ENCODE assay signal across 13 cellular contexts in the genomic region with DNA sequence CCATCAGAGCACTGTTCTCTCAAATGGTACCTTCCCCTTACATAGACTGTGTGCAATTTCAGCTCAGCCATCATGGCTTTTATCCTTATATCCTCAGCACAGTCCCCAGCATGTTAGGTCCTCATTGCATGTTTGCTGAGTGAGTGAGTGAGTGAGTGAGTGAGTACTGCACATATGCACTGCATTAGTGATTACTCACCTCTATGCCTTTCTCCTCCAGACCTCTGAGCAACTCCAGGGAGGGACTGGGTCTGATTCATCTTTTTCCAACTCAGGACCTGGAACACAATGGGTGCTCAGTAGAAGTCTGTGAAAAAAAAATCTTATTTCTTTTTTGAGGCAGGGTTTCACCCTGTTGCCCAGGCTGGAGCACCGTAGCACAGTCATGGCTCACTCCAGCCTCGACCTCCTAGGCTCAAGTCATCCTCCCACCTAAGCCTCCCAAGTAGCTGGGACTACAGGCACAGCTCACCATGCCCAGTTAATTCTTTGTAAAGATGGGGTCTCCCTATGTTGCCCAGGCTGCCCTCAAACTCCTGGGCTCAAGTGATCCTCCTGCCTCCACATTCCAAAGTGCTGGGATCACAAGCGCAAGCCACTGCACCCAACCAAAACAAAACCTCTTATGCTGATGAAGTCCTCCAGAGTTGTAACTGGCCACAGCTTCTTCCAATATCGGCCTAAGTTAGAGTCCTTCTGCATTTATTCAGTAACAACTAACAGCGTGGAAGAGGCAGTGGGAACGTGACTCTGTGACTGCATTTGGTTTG. TPM values are rescaled to one million over a fixed set of nuclear protein-coding genes. Genes with fewer than 3 reads are reported as not detected.
DNase-seq lines count a peak whose midpoint lies in the region; ATAC-seq, FAIRE-seq and TF ChIP-seq lines count a peak whose summit lies in the region.
"Had no signal": no experiment of that assay in that cellular context is flagged by ENCODE, and none has a peak within 500 bp of the region (broad histone marks: within the 10 kb centered on the region; RNA-seq: fewer than 3 reads in every experiment).

No MANE protein-coding gene starts in this region.

- H3K4me3 Mint-ChIP-seq in activated T-helper 17 cell treated with anti-CD3 and anti-CD28 coated beads, Interleukin-2, amount 50 U/mL, for 72 hours, result peak overlapping the region; percentile 63

- DNase-seq in ACHN (peak; percentile 80), glomerular visceral epithelial cell (ENCODE audit: extremely low spot score) (peak; percentile 68), occipital lobe (lab: John Stamatoyannopoulos, UW) (no peak), frontal cortex (ENCODE audit: low spot score in 2 of 2) (no peak)
- no peak for DNase-seq in stimulated activated naive CD4-positive, alpha-beta T cell (lab: John Stamatoyannopoulos, UW)
- DNase-seq: activated CD4-positive, alpha-beta T cell treated with anti-CD3 and anti-CD28 coated beads, Interleukin-2, amount 50 U/mL, for 1 hour; glutamatergic neuron; NCI-H187 had no signal

- no peaks in the 10 kb centered on the region for H3K9me3 ChIP-seq in HEK293 (ENCODE audit: control insufficient read depth, insufficient read depth, low read depth, low read length)

- POLR2A ChIA-PET in HEK293 (lab: Yijun Ruan, JAX), result interaction anchor here (1.6 kb wide), 1 partner anchor 11 kb away, joined by 4 read pairs; no protein-coding TSS in a partner anchor

- TF ChIP-seq CTCF in HEK293 (tag by site-specific recombination; IDR thresholded peaks at IDR 0.05), result no peak

- H3K4me1 Mint-ChIP-seq in activated T-helper 17 cell treated with anti-CD3 and anti-CD28 coated beads, Interleukin-2, amount 50 U/mL, for 72 hours, result peaks cover 14% of the 10 kb centered on the region

- H3K9me3 Mint-ChIP-seq in activated T-helper 17 cell treated with anti-CD3 and anti-CD28 coated beads, Interleukin-2, amount 50 U/mL, for 72 hours, result no peaks in the 10 kb centered on the region
- H3K9me3 Mint-ChIP-seq: stimulated activated naive CD8-positive, alpha-beta T cell treated with anti-CD3 and anti-CD28 coated beads, Interleukin-15, amount 100 ng/mL, for 72 hours had no signal

- peak overlapping the region; percentile 14 for H3K27ac Mint-ChIP-seq in activated T-helper 17 cell treated with anti-CD3 and anti-CD28 coated beads, Interleukin-2, amount 50 U/mL, for 72 hours

- no peaks in the 10 kb centered on the region for H3K36me3 ChIP-seq in HEK293 (ENCODE audit: control insufficient read depth in 2 of 2, insufficient read depth in 1 of 2, low read length in 2 of 2)

- no peak overlapping the region for H3K27ac ChIP-seq in HEK293 (ENCODE audit: extremely low read depth, low read depth, low read length)

- no peak overlapping the region for H3K4me3 ChIP-seq in HEK293 (ENCODE audit: low read depth, low read length)

- peaks cover 5% of the 10 kb centered on the region for H3K27me3 Mint-ChIP-seq in activated T-helper 17 cell treated with anti-CD3 and anti-CD28 coated beads, Interleukin-2, amount 50 U/mL, for 72 hours
- H3K27me3 Mint-ChIP-seq: stimulated activated naive CD8-positive, alpha-beta T cell treated with anti-CD3 and anti-CD28 coated beads, Interleukin-15, amount 100 ng/mL, for 72 hours had no signal

- CTCF ChIA-PET in HEK293 (lab: Yijun Ruan, JAX), result interaction anchor here (0.6 to 1.6 kb wide), 8 partner anchors 9 to 211 kb away, joined by 3 to 5 read pairs (median 4); no protein-coding TSS in a partner anchor

- in situ Hi-C loops in ACHN (cut with HindIII; ENCODE audit: low pct_ligation_motif_present, low pct_unique_long_range_greater_than_20kb, low sequenced_read_pairs), result no loop called here

- H3K36me3 Mint-ChIP-seq in activated T-helper 17 cell treated with anti-CD3 and anti-CD28 coated beads, Interleukin-2, amount 50 U/mL, for 72 hours (ENCODE audit: low read depth), result no peaks in the 10 kb centered on the region

- peak; percentile 14 for ATAC-seq in activated T-helper 17 cell treated with anti-CD3 and anti-CD28 coated beads, Interleukin-2, amount 50 U/mL, for 72 hours (replicated peaks)
- ATAC-seq in GM18868 (IDR thresholded peaks at IDR 0.05; ENCODE audit: unreplicated experiment), result no peak

- no peak for FAIRE-seq in frontal cortex (lab: Jason Lieb, UNC)

- H3K4me1 ChIP-seq in HEK293 (ENCODE audit: control insufficient read depth, insufficient read depth, low read length), result no peaks in the 10 kb centered on the region

TF ChIP-seq in HEK293, 187 proteins besides CTCF, POLR2A, EP300 and RAD21 (continues in another document):
- no peak for TF ChIP-seq SP3 (tag by site-specific recombination; IDR thresholded peaks at IDR 0.05)
- TF ChIP-seq PRDM1 (tag by site-specific recombination; IDR thresholded peaks at IDR 0.05), result peak; percentile 88
- TF ChIP-seq ZSCAN30 (tag by site-specific recombination; IDR thresholded peaks at IDR 0.05), result no peak
- TF ChIP-seq ZNF157 (tag by site-specific recombination; IDR thresholded peaks at IDR 0.05), result no peak
- no peak for TF ChIP-seq ZNF324 (tag by site-specific recombination; IDR thresholded peaks at IDR 0.05)
- TF ChIP-seq TRIM28 (IDR thresholded peaks at IDR 0.05; ENCODE audit: borderline replicate concordance, low read length), result no peak
- no peak for TF ChIP-seq ZNF785 (tag by site-specific recombination; IDR thresholded peaks at IDR 0.05)
- peak; percentile 63 for TF ChIP-seq ZNF121 (tag by site-specific recombination; IDR thresholded peaks at IDR 0.05)
- no peak for TF ChIP-seq ZNF133 (tag by site-specific recombination; IDR thresholded peaks at IDR 0.05)
- TF ChIP-seq ZNF670 (tag by site-specific recombination; IDR thresholded peaks at IDR 0.05; ENCODE audit: low read depth), result no peak
- TF ChIP-seq ZNF10 (tag by site-specific recombination; IDR thresholded peaks at IDR 0.05), result no peak
- TF ChIP-seq ZFHX2 (tag by site-specific recombination; conservative IDR thresholded peaks at IDR 0.05), result no peak
- TF ChIP-seq, protein P1, sequence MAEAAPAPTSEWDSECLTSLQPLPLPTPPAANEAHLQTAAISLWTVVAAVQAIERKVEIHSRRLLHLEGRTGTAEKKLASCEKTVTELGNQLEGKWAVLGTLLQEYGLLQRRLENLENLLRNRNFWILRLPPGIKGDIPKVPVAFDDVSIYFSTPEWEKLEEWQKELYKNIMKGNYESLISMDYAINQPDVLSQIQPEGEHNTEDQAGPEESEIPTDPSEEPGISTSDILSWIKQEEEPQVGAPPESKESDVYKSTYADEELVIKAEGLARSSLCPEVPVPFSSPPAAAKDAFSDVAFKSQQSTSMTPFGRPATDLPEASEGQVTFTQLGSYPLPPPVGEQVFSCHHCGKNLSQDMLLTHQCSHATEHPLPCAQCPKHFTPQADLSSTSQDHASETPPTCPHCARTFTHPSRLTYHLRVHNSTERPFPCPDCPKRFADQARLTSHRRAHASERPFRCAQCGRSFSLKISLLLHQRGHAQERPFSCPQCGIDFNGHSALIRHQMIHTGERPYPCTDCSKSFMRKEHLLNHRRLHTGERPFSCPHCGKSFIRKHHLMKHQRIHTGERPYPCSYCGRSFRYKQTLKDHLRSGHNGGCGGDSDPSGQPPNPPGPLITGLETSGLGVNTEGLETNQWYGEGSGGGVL (tag by site-specific recombination; IDR thresholded peaks at IDR 0.05), result no peak
- TF ChIP-seq, protein P2, sequence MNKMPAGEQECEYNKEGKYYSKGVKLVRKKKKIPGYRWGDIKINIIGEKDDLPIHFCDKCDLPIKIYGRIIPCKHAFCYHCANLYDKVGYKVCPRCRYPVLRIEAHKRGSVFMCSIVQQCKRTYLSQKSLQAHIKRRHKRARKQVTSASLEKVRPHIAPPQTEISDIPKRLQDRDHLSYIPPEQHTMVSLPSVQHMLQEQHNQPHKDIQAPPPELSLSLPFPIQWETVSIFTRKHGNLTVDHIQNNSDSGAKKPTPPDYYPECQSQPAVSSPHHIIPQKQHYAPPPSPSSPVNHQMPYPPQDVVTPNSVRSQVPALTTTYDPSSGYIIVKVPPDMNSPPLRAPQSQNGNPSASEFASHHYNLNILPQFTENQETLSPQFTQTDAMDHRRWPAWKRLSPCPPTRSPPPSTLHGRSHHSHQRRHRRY (tag by site-specific recombination; IDR thresholded peaks at IDR 0.05), result no peak
- no peak for TF ChIP-seq ZNF350 (tag by site-specific recombination; IDR thresholded peaks at IDR 0.05)

RNA-seq across cellular contexts. Expression of gene RNU5D-1, which starts 23.7 kb away (rescaled TPM):
- total RNA-seq in activated T-helper 17 cell treated with anti-CD3 and anti-CD28 coated beads, Interleukin-2, amount 50 U/mL, for 72 hours, result not detected
- total RNA-seq in occipital lobe, result not detected
- not detected for total RNA-seq in frontal cortex
- total RNA-seq: mucosa of gallbladder had no signal

RNA-seq across cellular contexts. Expression of gene KIF2C, which starts 32.3 kb away (rescaled TPM):
- total RNA-seq in activated T-helper 17 cell treated with anti-CD3 and anti-CD28 coated beads, Interleukin-2, amount 50 U/mL, for 72 hours, result 100 to 1,000 TPM in 1 of 2 donors, 10 to 100 TPM in 1; 93.4 to 124 TPM
- total RNA-seq in occipital lobe (2.5 TPM), frontal cortex (2.9 TPM)

RNA-seq across cellular contexts. Expression of gene ARMH1, which starts 32.8 kb away (rescaled TPM):
- total RNA-seq in activated T-helper 17 cell treated with anti-CD3 and anti-CD28 coated beads, Interleukin-2, amount 50 U/mL, for 72 hours, result 10 to 100 TPM; 10.7 to 65.8 TPM
- total RNA-seq in occipital lobe (2.8 TPM), frontal cortex (4.5 TPM)

RNA-seq across cellular contexts. Expression of gene TMEM53, which starts 33.0 kb away (rescaled TPM):
- 1 to 10 TPM; 3.5 to 4.2 TPM for total RNA-seq in activated T-helper 17 cell treated with anti-CD3 and anti-CD28 coated beads, Interleukin-2, amount 50 U/mL, for 72 hours
- total RNA-seq in occipital lobe (3.7 TPM), frontal cortex (4.9 TPM)

Comparison
In these comparisons a context has a peak if more than half of its experiments do, and no peak if none do; other contexts are left out.
1. DNase-seq: peak in ACHN (single experiment) and glomerular visceral epithelial cell (single experiment); none in stimulated activated naive CD4-positive, alpha-beta T cell (0 of 6), occipital lobe (single experiment) and frontal cortex (0 of 2).
2. RNA of gene KIF2C, which starts 32.3 kb away (total RNA-seq): 93.4 to 124 TPM in activated T-helper 17 cell treated with anti-CD3 and anti-CD28 coated beads, Interleukin-2, amount 50 U/mL, for 72 hours; 2.9 TPM in frontal cortex (single experiment) and 2.5 TPM in occipital lobe (single experiment); every median in the first group is over 10 times any median in the second.